22 cellular contexts compared by ENCODE assay signal in the genomic region with DNA sequence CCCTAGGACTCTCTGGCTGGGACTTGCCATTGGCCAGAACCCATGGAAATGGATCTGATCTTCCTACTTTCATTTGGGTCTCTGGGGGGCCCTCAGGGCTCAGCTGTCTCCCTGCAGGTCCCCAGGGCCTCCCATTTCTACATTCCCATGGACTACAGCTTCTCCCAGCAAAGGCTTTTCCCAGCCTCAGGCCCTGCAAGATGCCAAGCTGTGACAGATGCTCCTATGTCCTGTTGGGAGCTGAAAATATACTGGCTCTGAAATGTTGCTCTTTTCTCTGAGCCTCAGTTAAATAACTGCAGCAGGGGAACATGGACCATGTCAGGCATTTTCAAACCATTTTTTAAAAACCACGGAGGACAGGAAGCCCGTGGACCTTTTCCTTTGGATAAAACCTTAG.
DNase-seq lines count a peak whose midpoint lies in the region; ATAC-seq, FAIRE-seq and TF ChIP-seq lines count a peak whose summit lies in the region.
"Had no signal": no experiment of that assay in that cellular context is flagged by ENCODE, and none has a peak within 500 bp of the region (broad histone marks: within the 10 kb centered on the region; RNA-seq: fewer than 3 reads in every experiment).

No MANE protein-coding gene starts in this region.

- no peaks in the 10 kb centered on the region for H3K36me3 Mint-ChIP-seq in activated naive CD8-positive, alpha-beta T cell treated with anti-CD3 and anti-CD28 coated beads for 36 hours

- H2BK15ac ChIP-seq in neuronal stem cell (ENCODE audit: low read length) = no peak overlapping the region

- H3K23ac ChIP-seq in neuronal stem cell (ENCODE audit: low read depth, low read length, poor library complexity) = no peak overlapping the region

- H3K27me3 Mint-ChIP-seq in activated naive CD8-positive, alpha-beta T cell treated with anti-CD3 and anti-CD28 coated beads for 36 hours = peaks cover 41% of the 10 kb centered on the region

- ATAC-seq in Right ventricle myocardium superior (ENCODE audit: poor library complexity) = no peak
- ATAC-seq: A549 had no signal

- H3K79me1 ChIP-seq in neuronal stem cell (ENCODE audit: low read depth, low read length) = no peaks in the 10 kb centered on the region

- H3K4me1 Mint-ChIP-seq in activated naive CD8-positive, alpha-beta T cell treated with anti-CD3 and anti-CD28 coated beads for 36 hours = no peaks in the 10 kb centered on the region

- no peak overlapping the region for H3K18ac ChIP-seq in neuronal stem cell (ENCODE audit: low read length)

- no peak overlapping the region for H2AK5ac ChIP-seq in neuronal stem cell (ENCODE audit: low read depth, low read length)

- H3K27me3 ChIP-seq in neuronal stem cell (ENCODE audit: control insufficient read depth in 3 of 3, insufficient read depth in 3 of 3, low read depth in 1 of 3, low read length in 3 of 3) = peaks cover 0 to 4% (median 0%) of the 10 kb centered on the region in 3 experiments

- FAIRE-seq in D721Med (lab: Jason Lieb, UNC) = no peak
- FAIRE-seq: A549, G401.6, GM12891, GM19239, H1 had no signal

- H2BK12ac ChIP-seq in neuronal stem cell (ENCODE audit: low read length) = no peak overlapping the region

- H3K4ac ChIP-seq in neuronal stem cell (ENCODE audit: low read length) = no peak overlapping the region

- no peaks in the 10 kb centered on the region for H3K9me3 Mint-ChIP-seq in activated naive CD8-positive, alpha-beta T cell treated with anti-CD3 and anti-CD28 coated beads for 36 hours
- H3K9me3 Mint-ChIP-seq: CD4-positive, alpha-beta T cell; H9 had no signal

- no peak overlapping the region for H3K4me2 ChIP-seq in neuronal stem cell (ENCODE audit: insufficient read depth, low read length, poor library complexity, severe bottlenecking)
- H3K4me2 ChIP-seq: A549 had no signal

- H2AFZ ChIP-seq in neuronal stem cell (ENCODE audit: low read length) = no peak overlapping the region

- H3K9ac ChIP-seq in neuronal stem cell (ENCODE audit: low read depth, low read length, poor library complexity) = no peak overlapping the region

- H3K27ac Mint-ChIP-seq in activated naive CD8-positive, alpha-beta T cell treated with anti-CD3 and anti-CD28 coated beads for 36 hours = no peak overlapping the region
- H3K27ac Mint-ChIP-seq: CD4-positive, alpha-beta T cell had no signal

- WGBS in neuronal stem cell (ENCODE audit: extremely low coverage in 2 of 2, insufficient read length in 2 of 2, insufficient replicate concordance in 1 of 2), 2 donors = no CpG with 5 or more reads among the region's 2 CpGs

- peak overlapping the region; percentile 49 for H2BK5ac ChIP-seq in neuronal stem cell (ENCODE audit: low read length)

- no peak overlapping the region for H4K91ac ChIP-seq in neuronal stem cell (ENCODE audit: low read depth, low read length, poor library complexity)

- H2BK120ac ChIP-seq in neuronal stem cell (ENCODE audit: low read depth, low read length) = no peak overlapping the region

- intact Hi-C loops in Right ventricle myocardium superior (cut with DNase I) = no loop called here

- H4K8ac ChIP-seq in neuronal stem cell (ENCODE audit: low read depth, low read length) = no peak overlapping the region

- DNase-seq in DMS 273 (lab: John Stamatoyannopoulos, UW; ENCODE audit: unreplicated experiment) (peak; percentile 42), DMS 273 treated with DMSO at 0.1 percent for 48 hours (lab: John Stamatoyannopoulos, UW) (no peak), cerebellar cortex (ENCODE audit: low spot score) (peak; percentile 90), neuronal stem cell (ENCODE audit: low spot score) (no peak), Right ventricle myocardium superior (no peak), D721Med (ENCODE audit: insufficient read length, low spot score) (no peak)
- no peak for DNase-seq in activated naive CD8-positive, alpha-beta T cell treated with anti-CD3 and anti-CD28 coated beads for 36 hours
- DNase-seq: AML-193; Caco-2; CD4-positive, alpha-beta T cell; DMS53; DND-41; EL; H9 had no signal

- H3K27ac ChIP-seq in cingulate gyrus (ENCODE audit: low read depth, low read length) (peak overlapping the region; percentile 10), neuronal stem cell (replicated peaks; ENCODE audit: low read length) (no peak overlapping the region)
- H3K27ac ChIP-seq: 22Rv1, A549, C4-2B had no signal

- no peaks in the 10 kb centered on the region for H3K36me3 ChIP-seq in neuronal stem cell (replicated peaks in 1 of 2; ENCODE audit: control insufficient read depth in 2 of 2, insufficient read depth in 2 of 2, low read length in 2 of 2)

- H3K14ac ChIP-seq in neuronal stem cell (ENCODE audit: low read length) = no peak overlapping the region

- peaks cover 0 to 6% of the 10 kb centered on the region in 2 donors for H3K4me1 ChIP-seq in neuronal stem cell (ENCODE audit: control insufficient read depth in 2 of 2, insufficient read depth in 1 of 2, low read depth in 1 of 2, low read length in 2 of 2)
- H3K4me1 ChIP-seq: A549, Caco-2 had no signal

- no peak for TF ChIP-seq CTCF in D721Med (IDR thresholded peaks at IDR 0.05; ENCODE audit: insufficient read depth, missing control alignments)

- no peak overlapping the region for H3K4me3 ChIP-seq in neuronal stem cell (ENCODE audit: low read length in 2 of 2)
- H3K4me3 ChIP-seq: A549 had no signal

- no peaks in the 10 kb centered on the region for H3K9me3 ChIP-seq in neuronal stem cell (replicated peaks in 1 of 2; ENCODE audit: control insufficient read depth in 2 of 2, insufficient read depth in 1 of 2, low read depth in 1 of 2, low read length in 2 of 2)
- H3K9me3 ChIP-seq: A549, Caco-2 had no signal

- no peak overlapping the region for H3K4me3 Mint-ChIP-seq in activated naive CD8-positive, alpha-beta T cell treated with anti-CD3 and anti-CD28 coated beads for 36 hours
- H3K4me3 Mint-ChIP-seq: CD4-positive, alpha-beta T cell; H9 had no signal

Comparison
In these comparisons a context has a peak if more than half of its experiments do, and no peak if none do; other contexts are left out.
1. DNase-seq: peak in DMS 273 (single experiment) and cerebellar cortex (single experiment); none in DMS 273 treated with DMSO at 0.1 percent for 48 hours (single experiment), neuronal stem cell (single experiment), Right ventricle myocardium superior (single experiment), D721Med (single experiment) and activated naive CD8-positive, alpha-beta T cell treated with anti-CD3 and anti-CD28 coated beads for 36 hours (single experiment).